In genomic region chr16:50265716-50266336, GRCh38 we compare ENCODE assay signal across 9 cellular contexts. TPM values are rescaled to one million over a fixed set of nuclear protein-coding genes. Genes with fewer than 3 reads are reported as not detected.
A peak's percentile ranks its signal among the peaks of the same experiment; 100 is the strongest.
DNase-seq lines count a peak whose midpoint lies in the region; ATAC-seq, FAIRE-seq and TF ChIP-seq lines count a peak whose summit lies in the region.
"Had no signal": no experiment of that assay in that cellular context is flagged by ENCODE, and none has a peak within 500 bp of the region (broad histone marks: within the 10 kb centered on the region; RNA-seq: fewer than 3 reads in every experiment).

No MANE protein-coding gene starts in this region.

- 68% methylated on average over 10 of the region's 10 CpGs for WGBS in HepG2 (ENCODE audit: low lambda C conversion rate)

- no peak overlapping the region for H3K4me2 ChIP-seq in HepG2 (ENCODE audit: low read depth, low read length)

- no peak for TF ChIP-seq CTCF in HepG2 (CRISPR knock-in tag; IDR thresholded peaks at IDR 0.05)
- no peak for TF ChIP-seq CTCF in tibial artery (IDR thresholded peaks at IDR 0.05)

- TF ChIP-seq POLR2A in HepG2 (IDR thresholded peaks at IDR 0.05; ENCODE audit: insufficient read depth in 1 of 2, low read depth in 2 of 2, low read length in 2 of 2) = no peak

- in situ Hi-C loops in HepG2 (cut with HindIII; ENCODE audit: extremely low pct_ligation_motif_present, low pct_unique_long_range_greater_than_20kb) = loop anchor here (5.0 to 10.0 kb wide), 2 partner anchors 36 to 399 kb away; no protein-coding TSS in a partner anchor

- no peaks in the 10 kb centered on the region for H4K20me1 ChIP-seq in HepG2 (ENCODE audit: insufficient read depth, low read length)

- POLR2A ChIA-PET in HepG2 (lab: Yijun Ruan, JAX) = no interaction called here

- peaks cover 76% of the 10 kb centered on the region for H3K4me1 Mint-ChIP-seq in activated naive CD4-positive, alpha-beta T cell treated with anti-CD3 and anti-CD28 coated beads, Interleukin-2, amount 10 ng/mL, durations not matched to agents 7 days and 5 days
- H3K4me1 Mint-ChIP-seq in activated T-helper 1 cell treated with anti-CD3 and anti-CD28 coated beads, Interleukin-12 subunit alpha, Interleukin-12 subunit beta, Interleukin-2, Interleukin-4 antibody, amounts not matched to agents 30 ng/mL and 10 ng/mL and 1 ng/mL, durations not matched to agents 14 hours and 24 hours and 36 hours (ENCODE audit: low read depth) = peaks cover 79% of the 10 kb centered on the region

- peaks cover 32% of the 10 kb centered on the region for H3K36me3 Mint-ChIP-seq in activated naive CD4-positive, alpha-beta T cell treated with anti-CD3 and anti-CD28 coated beads, Interleukin-2, amount 10 ng/mL, durations not matched to agents 7 days and 5 days
- peaks cover 12% of the 10 kb centered on the region for H3K36me3 Mint-ChIP-seq in activated T-helper 1 cell treated with anti-CD3 and anti-CD28 coated beads, Interleukin-12 subunit alpha, Interleukin-12 subunit beta, Interleukin-2, Interleukin-4 antibody, amounts not matched to agents 30 ng/mL and 10 ng/mL and 1 ng/mL, durations not matched to agents 14 hours and 24 hours and 36 hours (ENCODE audit: low read depth)

- TF ChIP-seq EP300 in HepG2 (IDR thresholded peaks at IDR 0.05; ENCODE audit: low read depth in 2 of 2, low read length in 2 of 2) (no peak), HepG2 (CRISPR knock-in tag; IDR thresholded peaks at IDR 0.05; ENCODE audit: borderline replicate concordance) (no peak)

- intact Hi-C loops in activated T-helper 1 cell treated with anti-CD3 and anti-CD28 coated beads, Interleukin-12 subunit alpha, Interleukin-12 subunit beta, Interleukin-2, Interleukin-4 antibody, amounts not matched to agents 30 ng/mL and 10 ng/mL and 1 ng/mL, durations not matched to agents 14 hours and 24 hours and 36 hours (cut with micrococcal nuclease) = loop anchor here (1.0 to 5.0 kb wide), 5 partner anchors 8 to 416 kb away; partner anchors contain the start of genes BRD7, HEATR3 and SNX20
- intact Hi-C loops in HepG2 (cut with micrococcal nuclease; ENCODE audit: unreplicated experiment) (no loop called here), tibial artery (cut with DNase I; ENCODE audit: low total_unique reads) (no loop called here)

- H3K4me1 ChIP-seq in HepG2 (ENCODE audit: insufficient read depth, low read length) = peaks cover 67% of the 10 kb centered on the region
- peaks cover 0 to 19% (median 14%) of the 10 kb centered on the region in 4 donors for H3K4me1 ChIP-seq in tibial artery

- CTCF ChIA-PET in activated naive CD4-positive, alpha-beta T cell treated with anti-CD3 and anti-CD28 coated beads, Interleukin-2, amount 10 ng/mL, durations not matched to agents 7 days and 5 days (lab: Charles Lee) = interaction anchor here (0.8 to 1.9 kb wide), 5 partner anchors 9 to 241 kb away, joined by 3 to 18 read pairs (median 4); partner anchors contain the start of gene CNEP1R1
- CTCF ChIA-PET in HepG2 (lab: Yijun Ruan, JAX; ENCODE audit: low intra/inter-chr PET ratio, low total read pairs) = interaction anchor here (1.2 kb wide), 1 partner anchor 48 kb away, joined by 3 read pairs; no protein-coding TSS in a partner anchor

- H3K4me3 ChIP-seq in HepG2 (replicated peaks in 1 of 3; ENCODE audit: insufficient read depth in 1 of 3, low read depth in 2 of 3, low read length in 3 of 3) (no peak overlapping the region), tibial artery (peak overlapping the region; percentile 39 to 40)

- H3K9me3 ChIP-seq in HepG2 (ENCODE audit: low read length) = no peaks in the 10 kb centered on the region
- H3K9me3 ChIP-seq in tibial artery = no peaks in the 10 kb centered on the region

- H3K79me2 ChIP-seq in HepG2 (ENCODE audit: insufficient read depth, low read length) = no peaks in the 10 kb centered on the region

- DNase-seq in activated naive CD4-positive, alpha-beta T cell treated with anti-CD3 and anti-CD28 coated beads, Interleukin-2, amount 10 ng/mL, durations not matched to agents 7 days and 5 days = no peak
- DNase-seq in activated naive CD4-positive, alpha-beta T cell (lab: John Stamatoyannopoulos, UW) = no peak
- no peak for DNase-seq in activated T-helper 1 cell treated with anti-CD3 and anti-CD28 coated beads, Interleukin-12 subunit alpha, Interleukin-12 subunit beta, Interleukin-2, Interleukin-4 antibody, amounts not matched to agents 30 ng/mL and 10 ng/mL and 1 ng/mL, durations not matched to agents 14 hours and 24 hours and 36 hours (ENCODE audit: low spot score)
- DNase-seq in HepG2 (ENCODE audit: low spot score) (no peak), tibial artery (peak in 1 of 2 donors; percentile 64), NCI-H526 (lab: John Stamatoyannopoulos, UW) (no peak)

- ATAC-seq in HepG2 (no peak), HG02759 (IDR thresholded peaks at IDR 0.05; ENCODE audit: unreplicated experiment) (no peak), GM18907 (IDR thresholded peaks at IDR 0.05; ENCODE audit: unreplicated experiment) (no peak)

- no peaks in the 10 kb centered on the region for H3K36me3 ChIP-seq in HepG2 (replicated peaks in 1 of 2; ENCODE audit: control insufficient read depth in 1 of 2, insufficient read depth in 2 of 2, low read length in 2 of 2)
- H3K36me3 ChIP-seq in tibial artery = no peaks in the 10 kb centered on the region

- H3K27me3 Mint-ChIP-seq in activated naive CD4-positive, alpha-beta T cell treated with anti-CD3 and anti-CD28 coated beads, Interleukin-2, amount 10 ng/mL, durations not matched to agents 7 days and 5 days = peaks cover 11% of the 10 kb centered on the region
- no peaks in the 10 kb centered on the region for H3K27me3 Mint-ChIP-seq in activated T-helper 1 cell treated with anti-CD3 and anti-CD28 coated beads, Interleukin-12 subunit alpha, Interleukin-12 subunit beta, Interleukin-2, Interleukin-4 antibody, amounts not matched to agents 30 ng/mL and 10 ng/mL and 1 ng/mL, durations not matched to agents 14 hours and 24 hours and 36 hours (ENCODE audit: insufficient read depth)

- no peak for FAIRE-seq in HepG2 (lab: Jason Lieb, UNC)

- H3K27ac ChIP-seq in HepG2 (ENCODE audit: extremely low read length, insufficient read depth, low read length) = no peak overlapping the region
- H3K27ac ChIP-seq in tibial artery = peak overlapping the region; percentile 33 to 58
- H3K27ac ChIP-seq: foreskin keratinocyte had no signal

- peak overlapping the region; percentile 98 for H3K4me3 Mint-ChIP-seq in activated naive CD4-positive, alpha-beta T cell treated with anti-CD3 and anti-CD28 coated beads, Interleukin-2, amount 10 ng/mL, durations not matched to agents 7 days and 5 days
- H3K4me3 Mint-ChIP-seq in activated T-helper 1 cell treated with anti-CD3 and anti-CD28 coated beads, Interleukin-12 subunit alpha, Interleukin-12 subunit beta, Interleukin-2, Interleukin-4 antibody, amounts not matched to agents 30 ng/mL and 10 ng/mL and 1 ng/mL, durations not matched to agents 14 hours and 24 hours and 36 hours = peak overlapping the region; percentile 86

- no peak overlapping the region for H2AFZ ChIP-seq in HepG2 (ENCODE audit: low read length)

- no peaks in the 10 kb centered on the region for H3K9me3 Mint-ChIP-seq in activated naive CD4-positive, alpha-beta T cell treated with anti-CD3 and anti-CD28 coated beads, Interleukin-2, amount 10 ng/mL, durations not matched to agents 7 days and 5 days
- no peaks in the 10 kb centered on the region for H3K9me3 Mint-ChIP-seq in activated T-helper 1 cell treated with anti-CD3 and anti-CD28 coated beads, Interleukin-12 subunit alpha, Interleukin-12 subunit beta, Interleukin-2, Interleukin-4 antibody, amounts not matched to agents 30 ng/mL and 10 ng/mL and 1 ng/mL, durations not matched to agents 14 hours and 24 hours and 36 hours

- H3K9ac ChIP-seq in HepG2 (ENCODE audit: insufficient read depth, low read depth, low read length) = no peak overlapping the region

- no peak for TF ChIP-seq RAD21 in HepG2 (CRISPR knock-in tag; IDR thresholded peaks at IDR 0.05)

- peaks cover 4 to 17% of the 10 kb centered on the region in 2 experiments for H3K27me3 ChIP-seq in HepG2 (ENCODE audit: control insufficient read depth in 1 of 2, insufficient read depth in 2 of 2, low read length in 2 of 2)
- H3K27me3 ChIP-seq in tibial artery = no peaks in the 10 kb centered on the region
- H3K27me3 ChIP-seq: foreskin keratinocyte had no signal

- peak overlapping the region; percentile 95 for H3K27ac Mint-ChIP-seq in activated naive CD4-positive, alpha-beta T cell treated with anti-CD3 and anti-CD28 coated beads, Interleukin-2, amount 10 ng/mL, durations not matched to agents 7 days and 5 days
- H3K27ac Mint-ChIP-seq in activated T-helper 1 cell treated with anti-CD3 and anti-CD28 coated beads, Interleukin-12 subunit alpha, Interleukin-12 subunit beta, Interleukin-2, Interleukin-4 antibody, amounts not matched to agents 30 ng/mL and 10 ng/mL and 1 ng/mL, durations not matched to agents 14 hours and 24 hours and 36 hours = peak overlapping the region; percentile 96

- BruUV-seq in HepG2 (replicated peaks; lab: Mats Ljungman, UMichigan) = no TSS peak

RNA-seq across cellular contexts. Expression of gene ADCY7, which starts 0.5 kb away (rescaled TPM):
- 78.0 and 81.9 TPM in 2 replicates for total RNA-seq in activated T-helper 1 cell treated with anti-CD3 and anti-CD28 coated beads, Interleukin-12 subunit alpha, Interleukin-12 subunit beta, Interleukin-2, Interleukin-4 antibody, amounts not matched to agents 30 ng/mL and 10 ng/mL and 1 ng/mL, durations not matched to agents 14 hours and 24 hours and 36 hours
- total RNA-seq in HepG2 (2016; rRNA removed; fragmentation: Illumina TruSeq; extraction: Trizol) = 2.3 and 4.3 TPM in 2 replicates
- total RNA-seq in HepG2 (2016; cell fraction: cytosol; rRNA removed; fragmentation: Illumina TruSeq; extraction: Trizol; ENCODE audit: low read depth) = 0.51 and 1.3 TPM in 2 replicates
- 2.5 and 4.5 TPM in 2 replicates for total RNA-seq in HepG2 (2016; cell fraction: insoluble cytoplasmic fraction; rRNA removed; fragmentation: Illumina TruSeq; extraction: Trizol)
- 1.1 and 1.8 TPM in 2 replicates for total RNA-seq in HepG2 (2016; cell fraction: membrane; rRNA removed; fragmentation: Illumina TruSeq; extraction: Trizol)
- total RNA-seq in HepG2 (2016; cell fraction: nucleus; rRNA removed; fragmentation: Illumina TruSeq; extraction: Trizol) = 3.9 and 5.9 TPM in 2 replicates
- polyA plus RNA-seq in HepG2 (2011; rRNA removed) = 2.2 and 3.7 TPM in 2 replicates
- 1.2 and 1.5 TPM in 2 replicates for polyA plus RNA-seq in HepG2 (2011; cell fraction: cytosol; rRNA removed)
- 14.6 and 16.9 TPM in 2 replicates for polyA plus RNA-seq in HepG2 (2011; cell fraction: nucleus; rRNA removed)
- polyA plus RNA-seq in HepG2 (2012) = 1.7 and 3.0 TPM in 2 replicates
- 0.17 and 0.38 TPM in 2 replicates for polyA plus RNA-seq in HepG2 (2016; cell fraction: cytosol; fragmentation: Illumina TruSeq; extraction: Trizol; ENCODE audit: low read depth)
- polyA plus RNA-seq in HepG2 (2016; cell fraction: insoluble cytoplasmic fraction; fragmentation: Illumina TruSeq; extraction: Trizol; ENCODE audit: low read depth) = 1.2 and 1.4 TPM in 2 replicates
- polyA plus RNA-seq in HepG2 (2016; cell fraction: membrane; fragmentation: Illumina TruSeq; extraction: Trizol; ENCODE audit: low read depth) = 0.44 and 0.47 TPM in 2 replicates
- 6.9 and 8.7 TPM in 2 replicates for polyA plus RNA-seq in HepG2 (2016; cell fraction: nucleus; fragmentation: Illumina TruSeq; extraction: Trizol; ENCODE audit: insufficient read depth, low read depth)
- 17.5 and 40.6 TPM in 2 replicates for polyA minus RNA-seq in HepG2 (2011; rRNA and poly(A)+ RNA removed; ENCODE audit: low replicate concordance)
- 2.0 and 5.5 TPM in 2 replicates for polyA minus RNA-seq in HepG2 (2011; cell fraction: cytosol; rRNA and poly(A)+ RNA removed)
- polyA minus RNA-seq in HepG2 (2011; cell fraction: nucleus; rRNA and poly(A)+ RNA removed) = 9.0 and 10.2 TPM in 2 replicates

Comparison
In these comparisons a context has a peak if more than half of its experiments do, and no peak if none do; other contexts are left out.
1. H3K4me3 ChIP-seq: peak in tibial artery (2 of 2); none in HepG2 (0 of 3).
2. RNA of gene ADCY7, which starts 0.5 kb away (total RNA-seq): 78.0 to 81.9 TPM in activated T-helper 1 cell treated with anti-CD3 and anti-CD28 coated beads, Interleukin-12 subunit alpha, Interleukin-12 subunit beta, Interleukin-2, Interleukin-4 antibody, amounts not matched to agents 30 ng/mL and 10 ng/mL and 1 ng/mL, durations not matched to agents 14 hours and 24 hours and 36 hours; 0.51 to 5.9 TPM in HepG2; every median in the first group is over 10 times any median in the second.